ENCODE assay signal across 11 cellular contexts in the genomic region with DNA sequence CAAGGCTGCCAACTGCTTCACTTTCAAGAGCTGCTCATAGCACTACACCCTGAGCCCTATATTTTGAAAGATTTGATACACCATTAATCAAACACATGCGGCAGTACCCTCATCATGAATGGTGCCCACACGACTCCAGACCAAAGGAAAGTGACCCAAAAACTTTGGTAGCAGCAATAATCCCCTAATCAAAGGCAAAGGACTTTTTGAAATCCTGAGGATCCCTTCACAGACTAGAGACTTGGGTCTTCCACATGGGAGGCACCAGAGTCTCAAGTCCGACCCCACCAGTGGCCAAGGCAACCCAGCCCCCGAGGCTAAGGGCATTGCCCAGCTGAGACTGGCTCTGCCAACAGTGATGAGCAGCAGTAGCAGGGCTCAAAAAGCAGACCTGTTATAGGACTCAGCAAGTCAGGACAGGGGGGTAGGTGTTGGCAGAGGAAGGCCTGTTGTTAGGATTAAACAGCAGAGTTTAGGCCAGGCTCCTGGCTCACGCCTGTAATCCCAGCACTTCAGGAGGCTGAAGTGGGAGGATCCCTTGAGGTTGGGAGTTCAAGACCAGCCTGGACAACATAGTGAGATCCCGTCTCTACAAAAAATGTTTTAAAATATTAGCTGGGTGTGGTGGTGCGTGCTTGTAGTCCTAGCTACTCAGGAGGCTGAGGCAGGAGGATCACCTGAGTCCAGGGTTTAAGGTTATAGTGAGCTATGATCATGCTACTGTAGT. TPM values are rescaled to one million over a fixed set of nuclear protein-coding genes. Genes with fewer than 3 reads are reported as not detected.
DNase-seq lines count a peak whose midpoint lies in the region; ATAC-seq and TF ChIP-seq lines count a peak whose summit lies in the region.
"Had no signal": no experiment of that assay in that cellular context is flagged by ENCODE, and none has a peak within 500 bp of the region (broad histone marks: within the 10 kb centered on the region; RNA-seq: fewer than 3 reads in every experiment).

No MANE protein-coding gene starts in this region.

- no peak overlapping the region for H3K27ac ChIP-seq in CD4-positive, alpha-beta T cell (ENCODE audit: low read depth, low read length)
- H3K27ac ChIP-seq in colonic mucosa (peak overlapping the region; percentile 2), osteoblast (ENCODE audit: low read depth, low read length) (no peak overlapping the region)

- H3K4me3 ChIP-seq in Loucy (ENCODE audit: low read length, poor library complexity, severe bottlenecking), result peak overlapping the region; percentile 70
- H3K4me3 ChIP-seq in colonic mucosa, result peak overlapping the region; percentile 72
- H3K4me3 ChIP-seq in osteoblast (ENCODE audit: insufficient read depth, low read length), result no peak overlapping the region

- POLR2A ChIA-PET in CD4-positive, alpha-beta T cell (lab: Charles Lee), result no interaction called here

- H3K4me2 ChIP-seq in Loucy (ENCODE audit: low read depth, low read length, poor library complexity, severe bottlenecking), result peak overlapping the region; percentile 95
- peak overlapping the region; percentile 29 for H3K4me2 ChIP-seq in osteoblast (ENCODE audit: insufficient read depth, low read length)

- no peaks in the 10 kb centered on the region for H3K9me3 Mint-ChIP-seq in CD4-positive, alpha-beta T cell
- H3K9me3 Mint-ChIP-seq: mesothelial cell of epicardium had no signal

- peaks cover 92% of the 10 kb centered on the region for H3K79me2 ChIP-seq in Loucy (ENCODE audit: insufficient read depth, low read length)
- H3K79me2 ChIP-seq in osteoblast (ENCODE audit: insufficient read depth, low read length), result peaks cover 64% of the 10 kb centered on the region

- H2AFZ ChIP-seq in Loucy (ENCODE audit: low read length) (no peak overlapping the region), osteoblast (ENCODE audit: low read length) (no peak overlapping the region)

- peaks cover 67% of the 10 kb centered on the region for H3K4me1 Mint-ChIP-seq in CD4-positive, alpha-beta T cell (ENCODE audit: low read depth)

- no peaks in the 10 kb centered on the region for H3K27me3 Mint-ChIP-seq in CD4-positive, alpha-beta T cell

- intact Hi-C loops in CD4-positive, alpha-beta T cell (cut with DNase I, micrococcal nuclease), result loop anchor here in 1 of 2 experiments (5.0 kb wide), 1 partner anchor 52 kb away; the partner anchor contains the start of gene COIL
- intact Hi-C loops in colonic mucosa (cut with DNase I), result no loop called here

- no peak for DNase-seq in CD4-positive, alpha-beta T cell
- DNase-seq in colonic mucosa (no peak), osteoblast (ENCODE audit: insufficient read length, low spot score, missing footprints) (no peak), activated gamma-delta T cell treated with Interleukin-2 at 50 U/mL for 16 hours (no peak), GM19238 (ENCODE audit: insufficient read length, low spot score) (no peak)
- DNase-seq: DMS79, SHP77 had no signal

- no peak for TF ChIP-seq CTCF in CD4-positive, alpha-beta T cell (IDR thresholded peaks at IDR 0.05)
- TF ChIP-seq CTCF in Loucy (conservative IDR thresholded peaks at IDR 0.05; ENCODE audit: low read length) (no peak), colonic mucosa (IDR thresholded peaks at IDR 0.05) (no peak), osteoblast (IDR thresholded peaks at IDR 0.05; ENCODE audit: extremely low read depth, low read depth, low read length) (no peak)

- peak overlapping the region; percentile 51 for H3K9ac ChIP-seq in Loucy (ENCODE audit: low read depth, low read length, poor library complexity, severe bottlenecking)
- peak overlapping the region in 1 of 2 donors; percentile 4 for H3K9ac ChIP-seq in colonic mucosa (ENCODE audit: low read depth in 2 of 2, low read length in 2 of 2)

- H3F3A ChIP-seq in Loucy (ENCODE audit: low read depth), result no peaks in the 10 kb centered on the region

- no peaks in the 10 kb centered on the region for H3K9me3 ChIP-seq in CD4-positive, alpha-beta T cell (ENCODE audit: control insufficient read depth, low read length)
- H3K9me3 ChIP-seq in Loucy (ENCODE audit: insufficient read depth, low read depth, low read length) (no peaks in the 10 kb centered on the region), colonic mucosa (no peaks in the 10 kb centered on the region), osteoblast (ENCODE audit: low read depth, low read length) (no peaks in the 10 kb centered on the region)

- peak overlapping the region; percentile 85 for H3K27ac Mint-ChIP-seq in CD4-positive, alpha-beta T cell
- H3K27ac Mint-ChIP-seq: mesothelial cell of epicardium had no signal

- H3K9me2 ChIP-seq in Loucy (replicated peaks; ENCODE audit: low read depth, low read length), result no peaks in the 10 kb centered on the region

- H3K4me1 ChIP-seq in Loucy (ENCODE audit: insufficient read depth, low read length, poor library complexity, severe bottlenecking) (peaks cover 48% of the 10 kb centered on the region), colonic mucosa (peaks cover 6% of the 10 kb centered on the region), osteoblast (ENCODE audit: insufficient read depth, low read length) (peaks cover 26% of the 10 kb centered on the region)

- CTCF ChIA-PET in CD4-positive, alpha-beta T cell (lab: Charles Lee), result no interaction called here

- H3K36me3 Mint-ChIP-seq in CD4-positive, alpha-beta T cell (ENCODE audit: low read depth), result peaks cover 57% of the 10 kb centered on the region

- H3K36me3 ChIP-seq in Loucy (ENCODE audit: insufficient read depth, low read length) (peaks cover 22% of the 10 kb centered on the region; the same call in 1 of the 2 replicates), colonic mucosa (peaks cover 9% of the 10 kb centered on the region), osteoblast (ENCODE audit: insufficient read depth, low read length) (peaks cover 28% of the 10 kb centered on the region)

- no peak for ATAC-seq in CD4-positive, alpha-beta T cell (ENCODE audit: poor library complexity)
- ATAC-seq in HG03045 (IDR thresholded peaks at IDR 0.05; ENCODE audit: unreplicated experiment) (no peak), GM18909 (IDR thresholded peaks at IDR 0.05; ENCODE audit: poor library complexity, unreplicated experiment) (no peak)

- peaks cover 51% of the 10 kb centered on the region for H4K20me1 ChIP-seq in Loucy (ENCODE audit: insufficient read depth, low read length, poor library complexity, severe bottlenecking)
- H4K20me1 ChIP-seq in osteoblast (ENCODE audit: insufficient read depth, low read length), result peaks cover 14% of the 10 kb centered on the region

- H3K4me3 Mint-ChIP-seq in CD4-positive, alpha-beta T cell, result peak overlapping the region; percentile 90
- H3K4me3 Mint-ChIP-seq: mesothelial cell of epicardium had no signal

- H3K27me3 ChIP-seq in CD4-positive, alpha-beta T cell (ENCODE audit: control insufficient read depth, insufficient read depth, low read length), result no peaks in the 10 kb centered on the region
- H3K27me3 ChIP-seq in Loucy (ENCODE audit: insufficient read depth, low read length, poor library complexity, severe bottlenecking) (no peaks in the 10 kb centered on the region), colonic mucosa (no peaks in the 10 kb centered on the region), osteoblast (ENCODE audit: insufficient read depth, low read length) (no peaks in the 10 kb centered on the region)

RNA-seq across cellular contexts. Expression of gene TRIM25, which starts 3.2 kb away (rescaled TPM):
- total RNA-seq in CD4-positive, alpha-beta T cell, result 10 to 100 TPM; 31.7 to 33.2 TPM
- total RNA-seq in colonic mucosa, result 10 to 100 TPM; 69.9 to 98.1 TPM
- total RNA-seq in osteoblast, result 46.9 and 49.9 TPM in 2 replicates

RNA-seq across cellular contexts. Expression of gene COIL, which starts 50.2 kb away (rescaled TPM):
- 10 to 100 TPM; 19.4 to 20.3 TPM for total RNA-seq in CD4-positive, alpha-beta T cell
- total RNA-seq in colonic mucosa, result 10 to 100 TPM; 14.1 to 14.8 TPM
- 11.2 and 11.9 TPM in 2 replicates for total RNA-seq in osteoblast
